28 cellular contexts compared by ENCODE assay signal in genomic region chr6:114783083-114783482, GRCh38.
DNase-seq lines count a peak whose midpoint lies in the region; ATAC-seq, FAIRE-seq and TF ChIP-seq lines count a peak whose summit lies in the region.
"Had no signal": no experiment of that assay in that cellular context is flagged by ENCODE, and none has a peak within 500 bp of the region (broad histone marks: within the 10 kb centered on the region; RNA-seq: fewer than 3 reads in every experiment).

No MANE protein-coding gene starts in this region.

- intact Hi-C loops in PC-3 (cut with micrococcal nuclease): no loop called here

- peak overlapping the region; percentile 59 for H3K27ac Mint-ChIP-seq in type B pancreatic cell
- no peak overlapping the region for H3K27ac Mint-ChIP-seq in endothelial cell (ENCODE audit: unreplicated experiment)
- H3K27ac Mint-ChIP-seq: activated CD4-positive, alpha-beta T cell treated with anti-CD3 and anti-CD28 coated beads, Interleukin-2, amount 10 ng/mL, durations not matched to agents 24 days and 14 days; activated naive CD8-positive, alpha-beta T cell treated with anti-CD3 and anti-CD28 coated beads, Interleukin-2, amount 50 U/mL, for 24 hours; brain had no signal

- H3K9ac ChIP-seq in GM23248: no peak overlapping the region
- no peak overlapping the region for H3K9ac ChIP-seq in PC-3 (ENCODE audit: low read length)
- H3K9ac ChIP-seq in H1 (replicated peaks in 1 of 4; ENCODE audit: extremely low read depth in 1 of 4, low read depth in 3 of 4, low read length in 3 of 4): no peak overlapping the region

- TF ChIP-seq EP300 in H1 (IDR thresholded peaks at IDR 0.05; ENCODE audit: borderline replicate concordance in 1 of 2, low read depth in 2 of 2, low read length in 2 of 2): no peak

- H3K79me1 ChIP-seq in H1 (ENCODE audit: low read depth, low read length): no peaks in the 10 kb centered on the region

- no peaks in the 10 kb centered on the region for H3K23me2 ChIP-seq in H1 (ENCODE audit: low read depth, low read length)

- no peak overlapping the region for H3K14ac ChIP-seq in H1 (ENCODE audit: insufficient read length)

- no peaks in the 10 kb centered on the region for H3K79me2 ChIP-seq in GM23248 (ENCODE audit: insufficient read depth)
- no peaks in the 10 kb centered on the region for H3K79me2 ChIP-seq in PC-3 (ENCODE audit: low read length)
- no peaks in the 10 kb centered on the region for H3K79me2 ChIP-seq in H1 (ENCODE audit: control insufficient read depth in 1 of 2, insufficient read depth in 2 of 2, low read length in 2 of 2)

- H4K5ac ChIP-seq in H1 (ENCODE audit: insufficient read length, low read depth, low read length): no peak overlapping the region

- no peak overlapping the region for H2BK120ac ChIP-seq in H1 (replicated peaks; ENCODE audit: low read depth, low read length)

- no peak overlapping the region for H3K4me3 ChIP-seq in GM23248
- no peak overlapping the region for H3K4me3 ChIP-seq in PC-3 (ENCODE audit: low read length)
- H3K4me3 ChIP-seq in H1 (ENCODE audit: extremely low read depth in 1 of 4, insufficient read depth in 2 of 4, low read depth in 3 of 4, low read length in 4 of 4): no peak overlapping the region
- H3K4me3 ChIP-seq: heart left ventricle, ovary, tibial nerve had no signal

- in situ Hi-C loops in GM23248 (cut with MboI): no loop called here

- ATAC-seq in PC-3: no peak
- ATAC-seq: activated naive CD8-positive, alpha-beta T cell treated with anti-CD3 and anti-CD28 coated beads, Interleukin-2, amount 50 U/mL, for 24 hours; esophagus mucosa; heart left ventricle; left cardiac atrium had no signal

- H4K91ac ChIP-seq in H1 (replicated peaks; ENCODE audit: insufficient read length, low read length): no peak overlapping the region

- H2BK5ac ChIP-seq in H1 (ENCODE audit: low read depth, low read length): no peak overlapping the region

- no peaks in the 10 kb centered on the region for H3K36me3 Mint-ChIP-seq in type B pancreatic cell
- peaks cover 3% of the 10 kb centered on the region for H3K36me3 Mint-ChIP-seq in endothelial cell (ENCODE audit: low read depth, unreplicated experiment)
- H3K36me3 Mint-ChIP-seq: brain had no signal

- DNase-seq in GM23248: peak; percentile 6
- DNase-seq in PC-3: peak; percentile 11
- DNase-seq in H1 (ENCODE audit: low read depth in 1 of 2, low spot score in 2 of 2): no peak
- no peak for DNase-seq in type B pancreatic cell (ENCODE audit: extremely low spot score, unreplicated experiment)
- no peak for DNase-seq in cerebellar nuclear complex (lab: John Stamatoyannopoulos, UW)
- no peak for DNase-seq in NCI-H1436 (lab: John Stamatoyannopoulos, UW)
- DNase-seq in endothelial cell (ENCODE audit: low spot score): no peak
- DNase-seq: activated CD4-positive, alpha-beta T cell treated with anti-CD3 and anti-CD28 coated beads, Interleukin-2, amount 10 ng/mL, durations not matched to agents 24 days and 14 days; activated naive CD8-positive, alpha-beta T cell treated with anti-CD3 and anti-CD28 coated beads, Interleukin-2, amount 50 U/mL, for 24 hours; activated T-cell treated with anti-CD3 and anti-CD28 coated beads, Interleukin-2, amount 50 U/mL, for 48 hours; Caco-2; foreskin fibroblast; heart left ventricle; IMR-90; left cardiac atrium; NCI-H1105; NCI-H2081; NCI-H774; ovary; retina; small intestine; T-helper 9 cell; WERI-Rb-1 had no signal

- no TSS peak for BruUV-seq in PC-3 (replicated peaks; lab: Mats Ljungman, UMichigan)

- no peaks in the 10 kb centered on the region for H3K4me1 ChIP-seq in GM23248 (ENCODE audit: insufficient read depth)
- no peaks in the 10 kb centered on the region; the same call in 1 of the 2 replicates for H3K4me1 ChIP-seq in PC-3 (ENCODE audit: insufficient read depth, low read length)
- no peaks in the 10 kb centered on the region for H3K4me1 ChIP-seq in H1 (replicated peaks in 1 of 4; ENCODE audit: control insufficient read depth in 3 of 4, insufficient read depth in 4 of 4, low read length in 3 of 4)
- H3K4me1 ChIP-seq: heart left ventricle, tibial nerve had no signal

- H3K9me3 Mint-ChIP-seq in type B pancreatic cell: peaks cover 5% of the 10 kb centered on the region
- no peaks in the 10 kb centered on the region for H3K9me3 Mint-ChIP-seq in endothelial cell (ENCODE audit: unreplicated experiment)
- H3K9me3 Mint-ChIP-seq: activated naive CD8-positive, alpha-beta T cell treated with anti-CD3 and anti-CD28 coated beads, Interleukin-2, amount 50 U/mL, for 24 hours had no signal

- no peaks in the 10 kb centered on the region for H3K36me3 ChIP-seq in GM23248 (ENCODE audit: low read depth)
- H3K36me3 ChIP-seq in PC-3 (ENCODE audit: low read depth, low read length): no peaks in the 10 kb centered on the region
- no peaks in the 10 kb centered on the region for H3K36me3 ChIP-seq in H1 (ENCODE audit: control insufficient read depth in 2 of 4, insufficient read depth in 4 of 4, low read length in 3 of 4)
- H3K36me3 ChIP-seq: heart left ventricle, ovary, tibial nerve, WERI-Rb-1 had no signal

- no peak overlapping the region for H3K4me3 Mint-ChIP-seq in type B pancreatic cell
- no peak overlapping the region for H3K4me3 Mint-ChIP-seq in endothelial cell (ENCODE audit: unreplicated experiment)
- H3K4me3 Mint-ChIP-seq: activated CD4-positive, alpha-beta T cell treated with anti-CD3 and anti-CD28 coated beads, Interleukin-2, amount 10 ng/mL, durations not matched to agents 24 days and 14 days; activated naive CD8-positive, alpha-beta T cell treated with anti-CD3 and anti-CD28 coated beads, Interleukin-2, amount 50 U/mL, for 24 hours; brain had no signal

- H2BK20ac ChIP-seq in H1 (ENCODE audit: low read length): no peak overlapping the region

- no peak overlapping the region for H3K18ac ChIP-seq in H1 (ENCODE audit: extremely low read depth, low read length)

- H3F3A ChIP-seq in GM23248 (ENCODE audit: insufficient read depth) (no peaks in the 10 kb centered on the region), PC-3 (ENCODE audit: low read length, unreplicated experiment) (no peaks in the 10 kb centered on the region)

- H2BK15ac ChIP-seq in H1 (ENCODE audit: low read length): no peak overlapping the region

- TF ChIP-seq POLR2A in H1 (IDR thresholded peaks at IDR 0.05; ENCODE audit: control extremely low read depth in 1 of 2, low read depth in 2 of 2, low read length in 2 of 2): no peak

- TF ChIP-seq CTCF in PC-3 (conservative IDR thresholded peaks at IDR 0.05; ENCODE audit: low read depth, low read length): no peak
- TF ChIP-seq CTCF in H1 (IDR thresholded peaks at IDR 0.05; ENCODE audit: control extremely low read depth in 1 of 3, insufficient read depth in 1 of 3, low read depth in 1 of 3, low read length in 3 of 3): no peak
- no peak for TF ChIP-seq CTCF in type B pancreatic cell (conservative IDR thresholded peaks at IDR 0.05)
- no peak for TF ChIP-seq CTCF in endothelial cell (IDR thresholded peaks at IDR 0.05; ENCODE audit: unreplicated experiment)

- H3K56ac ChIP-seq in H1 (replicated peaks; ENCODE audit: insufficient read length, low read depth, low read length): no peak overlapping the region

- H3K4me2 ChIP-seq in GM23248 (ENCODE audit: unreplicated experiment) (no peak overlapping the region), PC-3 (ENCODE audit: low read length) (no peak overlapping the region), H1 (ENCODE audit: insufficient read depth in 1 of 2, low read depth in 2 of 2, low read length in 2 of 2) (no peak overlapping the region)

- CTCF ChIA-PET in PC-3 (lab: Charles Lee): no interaction called here
- CTCF ChIA-PET in H1 (lab: Charles Lee; ENCODE audit: partially characterized antibody): interaction anchor here (0.8 to 1.8 kb wide), 4 partner anchors 9 to 48 kb away, joined by 3 to 6 read pairs (median 4); no protein-coding TSS in a partner anchor

- H3K9me3 ChIP-seq in GM23248 (ENCODE audit: low read depth) (no peaks in the 10 kb centered on the region), PC-3 (ENCODE audit: low read length) (no peaks in the 10 kb centered on the region), H1 (ENCODE audit: insufficient read depth in 2 of 2, low read depth in 1 of 2, low read length in 1 of 2) (peaks cover 0 to 4% of the 10 kb centered on the region in 2 experiments; a peak in 1 of 4 replicates)
- H3K9me3 ChIP-seq: ovary had no signal

- no peak overlapping the region for H2BK12ac ChIP-seq in H1 (ENCODE audit: low read depth, low read length)

- H3K9me2 ChIP-seq in GM23248 (ENCODE audit: insufficient read depth) (no peaks in the 10 kb centered on the region), PC-3 (replicated peaks; ENCODE audit: low read length) (no peaks in the 10 kb centered on the region)

- no peaks in the 10 kb centered on the region for H4K20me1 ChIP-seq in GM23248 (ENCODE audit: insufficient read depth)
- no peaks in the 10 kb centered on the region for H4K20me1 ChIP-seq in PC-3 (ENCODE audit: low read length)
- H4K20me1 ChIP-seq in H1 (replicated peaks in 1 of 2; ENCODE audit: control insufficient read depth in 1 of 2, insufficient read depth in 2 of 2, low read length in 2 of 2): no peaks in the 10 kb centered on the region

- no peak overlapping the region for H4K8ac ChIP-seq in H1 (ENCODE audit: extremely low read depth, insufficient read depth, low read length)

- no peaks in the 10 kb centered on the region for H3K4me1 Mint-ChIP-seq in type B pancreatic cell (ENCODE audit: unreplicated experiment)
- H3K4me1 Mint-ChIP-seq in endothelial cell (ENCODE audit: unreplicated experiment): no peaks in the 10 kb centered on the region
- H3K4me1 Mint-ChIP-seq: activated CD4-positive, alpha-beta T cell treated with anti-CD3 and anti-CD28 coated beads, Interleukin-2, amount 10 ng/mL, durations not matched to agents 24 days and 14 days; activated naive CD8-positive, alpha-beta T cell treated with anti-CD3 and anti-CD28 coated beads, Interleukin-2, amount 50 U/mL, for 24 hours had no signal

- no peak overlapping the region for H3K4ac ChIP-seq in H1 (replicated peaks; ENCODE audit: insufficient read length, low read depth, low read length)

- H3K27me3 ChIP-seq in GM23248 (replicated peaks; ENCODE audit: insufficient read depth) (no peaks in the 10 kb centered on the region), PC-3 (ENCODE audit: low read length) (no peaks in the 10 kb centered on the region), H1 (replicated peaks in 1 of 4; ENCODE audit: control insufficient read depth in 3 of 4, extremely low read depth in 1 of 4, insufficient read depth in 3 of 4, low read length in 3 of 4) (no peaks in the 10 kb centered on the region)
- H3K27me3 ChIP-seq: heart left ventricle, ovary, tibial nerve had no signal

- TF ChIP-seq RAD21 in H1 (IDR thresholded peaks at IDR 0.05 in 1 of 2, conservative IDR thresholded peaks at IDR 0.05 in 1 of 2; ENCODE audit: low read depth in 2 of 2, low read length in 2 of 2): no peak

- H3K27me3 Mint-ChIP-seq in type B pancreatic cell (no peaks in the 10 kb centered on the region), endothelial cell (ENCODE audit: unreplicated experiment) (no peaks in the 10 kb centered on the region)
- H3K27me3 Mint-ChIP-seq: activated CD4-positive, alpha-beta T cell treated with anti-CD3 and anti-CD28 coated beads, Interleukin-2, amount 10 ng/mL, durations not matched to agents 24 days and 14 days; activated naive CD8-positive, alpha-beta T cell treated with anti-CD3 and anti-CD28 coated beads, Interleukin-2, amount 50 U/mL, for 24 hours had no signal

- H2AFZ ChIP-seq in GM23248 (no peak overlapping the region), PC-3 (ENCODE audit: low read length) (no peak overlapping the region), H1 (ENCODE audit: low read length) (no peak overlapping the region)

- no peak overlapping the region for H2AK5ac ChIP-seq in H1 (ENCODE audit: low read depth, low read length)

- no peak overlapping the region for H3K27ac ChIP-seq in GM23248
- H3K27ac ChIP-seq in PC-3 (ENCODE audit: low read length): no peak overlapping the region
- no peak overlapping the region for H3K27ac ChIP-seq in H1 (ENCODE audit: low read depth, low read length)
- H3K27ac ChIP-seq: C4-2B, heart left ventricle, ovary, tibial nerve, WERI-Rb-1 had no signal

- no peak for FAIRE-seq in H1 (lab: Jason Lieb, UNC)
- FAIRE-seq: GM12891, small intestine had no signal

- POLR2A ChIA-PET in PC-3 (lab: Charles Lee; ENCODE audit: unreplicated experiment): no interaction called here
- POLR2A ChIA-PET in H1 (lab: Charles Lee; ENCODE audit: partially characterized antibody): interaction anchor here (0.6 kb wide), 1 partner anchor 844 kb away, joined by 3 read pairs; no protein-coding TSS in a partner anchor

- H3K23ac ChIP-seq in H1 (ENCODE audit: insufficient read length): no peak overlapping the region

Comparison
In these comparisons a context has a peak if more than half of its experiments do, and no peak if none do; other contexts are left out.
1. DNase-seq: peak in GM23248 (single experiment) and PC-3 (single experiment); none in H1 (0 of 2), type B pancreatic cell (single experiment), cerebellar nuclear complex (0 of 2), NCI-H1436 (single experiment) and endothelial cell (single experiment).